ENCODE assay signal across 8 cellular contexts in genomic region chr1:227542153-227543120, GRCh38. TPM values are rescaled to one million over a fixed set of nuclear protein-coding genes. Genes with fewer than 3 reads are reported as not detected.
DNase-seq lines count a peak whose midpoint lies in the region; ATAC-seq, FAIRE-seq and TF ChIP-seq lines count a peak whose summit lies in the region.

No MANE protein-coding gene starts in this region.

- 11% methylated on average over 56 of the region's 84 CpGs for WGBS in smooth muscle cell (ENCODE audit: low lambda C conversion rate)

- H2AFZ ChIP-seq in smooth muscle cell (ENCODE audit: low read depth): peak overlapping the region; percentile 98

- no peaks in the 10 kb centered on the region for H4K20me1 ChIP-seq in smooth muscle cell (ENCODE audit: low read depth)

- DNase-seq in NCI-H1694 (lab: John Stamatoyannopoulos, UW) (peak; percentile 27), WERI-Rb-1 (peak; percentile 78), bronchial epithelial cell (ENCODE audit: low read depth) (peak; percentile 49), inferior parietal cortex (ENCODE audit: extremely low spot score) (peak; percentile 71), smooth muscle cell (lab: John Stamatoyannopoulos, UW; ENCODE audit: unreplicated experiment) (peak; percentile 53), SW480 (ENCODE audit: low spot score) (no peak)

- TF ChIP-seq CTCF in GM12875 (IDR thresholded peaks at IDR 0.05; ENCODE audit: borderline replicate concordance, insufficient read depth, low read depth, low read length): peak; percentile 97
- TF ChIP-seq CTCF in WERI-Rb-1 (IDR thresholded peaks at IDR 0.05; ENCODE audit: low read depth, low read length): peak; percentile 70
- peak; percentile 89 for TF ChIP-seq CTCF in bronchial epithelial cell (IDR thresholded peaks at IDR 0.05; ENCODE audit: insufficient read depth, low read length, severe bottlenecking)
- TF ChIP-seq CTCF in smooth muscle cell (IDR thresholded peaks at IDR 0.05; ENCODE audit: borderline replicate concordance, insufficient read depth, poor library complexity, severe bottlenecking): peak; percentile 98

- no peaks in the 10 kb centered on the region for H3F3A ChIP-seq in smooth muscle cell (ENCODE audit: low read depth)

- H3K36me3 ChIP-seq in WERI-Rb-1: no peaks in the 10 kb centered on the region
- no peaks in the 10 kb centered on the region for H3K36me3 ChIP-seq in bronchial epithelial cell (ENCODE audit: control insufficient read depth, insufficient read depth, low read length)
- no peaks in the 10 kb centered on the region for H3K36me3 ChIP-seq in smooth muscle cell (ENCODE audit: low read depth)

- H3K27me3 ChIP-seq in WERI-Rb-1 (ENCODE audit: insufficient read depth, low read depth, severe bottlenecking): no peaks in the 10 kb centered on the region
- no peaks in the 10 kb centered on the region for H3K27me3 ChIP-seq in bronchial epithelial cell (ENCODE audit: control insufficient read depth, insufficient read depth, low read length)
- H3K27me3 ChIP-seq in smooth muscle cell (ENCODE audit: low read depth): no peaks in the 10 kb centered on the region

- no peak for FAIRE-seq in bronchial epithelial cell (lab: Jason Lieb, UNC)

- H3K4me2 ChIP-seq in smooth muscle cell: peak overlapping the region; percentile 99

- H3K4me1 ChIP-seq in smooth muscle cell (ENCODE audit: low read depth): no peaks in the 10 kb centered on the region

- H3K9ac ChIP-seq in smooth muscle cell (ENCODE audit: low read depth): peak overlapping the region; percentile 57

- H3K4me3 ChIP-seq in GM12875 (ENCODE audit: low read depth, low read length): peak overlapping the region; percentile 61
- peak overlapping the region; percentile 54 for H3K4me3 ChIP-seq in WERI-Rb-1 (ENCODE audit: low read depth, low read length)
- peak overlapping the region; percentile 55 for H3K4me3 ChIP-seq in bronchial epithelial cell (ENCODE audit: low read depth, low read length)
- peak overlapping the region; percentile 82 for H3K4me3 ChIP-seq in smooth muscle cell

- peak; percentile 95 for ATAC-seq in HG02678 (IDR thresholded peaks at IDR 0.05; ENCODE audit: unreplicated experiment)

- no peaks in the 10 kb centered on the region for H3K79me2 ChIP-seq in smooth muscle cell (ENCODE audit: low read depth)

- H3K9me3 ChIP-seq in WERI-Rb-1 (ENCODE audit: severe bottlenecking): no peaks in the 10 kb centered on the region
- H3K9me3 ChIP-seq in smooth muscle cell (replicated peaks; ENCODE audit: low read depth): peaks cover 5% of the 10 kb centered on the region

- peak overlapping the region; percentile 79 for H3K27ac ChIP-seq in WERI-Rb-1
- no peak overlapping the region for H3K27ac ChIP-seq in smooth muscle cell (ENCODE audit: low read depth)

RNA-seq across cellular contexts. Expression of gene ZNF678, which starts 20.9 kb away (rescaled TPM):
- total RNA-seq in bronchial epithelial cell (5.3 and 8.6 TPM in 2 replicates), smooth muscle cell (8.7 and 10.3 TPM in 2 replicates)
- polyA plus RNA-seq in smooth muscle cell: 1.1 and 2.1 TPM in 2 replicates
